Comparison of ENCODE assay signal across 19 cellular contexts in genomic region chr11:79094601-79095000, GRCh38.
"Had no signal": no experiment of that assay in that cellular context is flagged by ENCODE, and none has a peak within 500 bp of the region (broad histone marks: within the 10 kb centered on the region; RNA-seq: fewer than 3 reads in every experiment).

No MANE protein-coding gene starts in this region.

- H3K27ac ChIP-seq: esophagus squamous epithelium, gastrocnemius medialis, spleen, thoracic aorta, upper lobe of left lung had no signal

- H3K9me3 ChIP-seq: gastrocnemius medialis, mucosa of descending colon, upper lobe of left lung had no signal

- H3K27me3 ChIP-seq: esophagus squamous epithelium, gastrocnemius medialis, upper lobe of left lung had no signal

- H3K36me3 ChIP-seq: esophagus squamous epithelium, gastrocnemius medialis, spleen, thoracic aorta, upper lobe of left lung had no signal

- H3K4me1 ChIP-seq: spleen, upper lobe of left lung had no signal

- H3K4me3 ChIP-seq: esophagus squamous epithelium, gastrocnemius medialis, mucosa of descending colon, spleen, thoracic aorta, upper lobe of left lung had no signal

- DNase-seq: activated CD4-positive, alpha-beta memory T cell treated with anti-CD3 and anti-CD28 coated beads, Interleukin-2, amount 10 ng/mL, durations not matched to agents 7 days and 5 days; activated CD4-positive, alpha-beta T cell treated with anti-CD3 and anti-CD28 coated beads, Interleukin-2, amount 10 ng/mL, durations not matched to agents 24 days and 14 days; activated effector memory CD4-positive, alpha-beta T cell treated with Interleukin-2 at 50 U/mL for 16 hours; activated naive CD4-positive, alpha-beta T cell treated with anti-CD3 and anti-CD28 coated beads for 36 hours; activated T-cell treated with anti-CD3 and anti-CD28 coated beads, Interleukin-2, amount 50 U/mL, for 72 hours; caudate nucleus; dermis blood vessel endothelial cell; effector memory CD8-positive, alpha-beta T cell; esophagus squamous epithelium; gastrocnemius medialis; hippocampal formation; mucosa of descending colon; occipital lobe; spleen; stimulated activated CD4-positive, alpha-beta T cell treated with anti-CD3 and anti-CD28 coated beads, Interleukin-4, amount 100 ng/mL, for 1 hour; stimulated activated naive CD4-positive, alpha-beta T cell treated with Interleukin-2 at 50 U/mL for 16 hours; T-helper 2 cell; upper lobe of left lung had no signal
